In genomic region chr12:27571463-27571862, GRCh38 we compare ENCODE assay signal across 12 cellular contexts. TPM values are rescaled to one million over a fixed set of nuclear protein-coding genes. Genes with fewer than 3 reads are reported as not detected.
DNase-seq lines count a peak whose midpoint lies in the region; ATAC-seq and TF ChIP-seq lines count a peak whose summit lies in the region.
"Had no signal": no experiment of that assay in that cellular context is flagged by ENCODE, and none has a peak within 500 bp of the region (broad histone marks: within the 10 kb centered on the region; RNA-seq: fewer than 3 reads in every experiment).

No MANE protein-coding gene starts in this region.

- no peak for DNase-seq in activated naive CD8-positive, alpha-beta T cell treated with anti-CD3 and anti-CD28 coated beads, Interleukin-2, amount 50 U/mL, for 24 hours
- no peak for DNase-seq in activated naive CD8-positive, alpha-beta T cell treated with anti-CD3 and anti-CD28 coated beads for 36 hours
- peak; percentile 62 for DNase-seq in SW480 (ENCODE audit: low spot score)
- peak; percentile 93 to 95 for DNase-seq in foreskin fibroblast
- DNase-seq in stimulated activated naive CD8-positive, alpha-beta T cell treated with anti-CD3 and anti-CD28 coated beads, Interleukin-15, amount 100 ng/mL, for 72 hours, result peak in 1 of 2 donors; percentile 24
- DNase-seq in NCI-H345 treated with DMSO at 0.1 percent for 48 hours (lab: John Stamatoyannopoulos, UW; ENCODE audit: unreplicated experiment), result no peak
- no peak for DNase-seq in stimulated activated naive CD4-positive, alpha-beta T cell (lab: John Stamatoyannopoulos, UW)
- DNase-seq: adrenal gland; NCI-H2029 treated with DMSO at 0.1 percent for 48 hours; stimulated activated CD4-positive, alpha-beta T cell treated with anti-CD3 and anti-CD28 coated beads, Interleukin-1b, Interleukin-23, amount 100 ng/mL, for 48 hours; T-helper 9 cell had no signal

- no peak overlapping the region for H3K4me3 ChIP-seq in foreskin fibroblast (ENCODE audit: low read depth in 1 of 2, low read length in 2 of 2)
- H3K4me3 ChIP-seq: adrenal gland had no signal

- no peaks in the 10 kb centered on the region for H3K36me3 Mint-ChIP-seq in activated naive CD8-positive, alpha-beta T cell treated with anti-CD3 and anti-CD28 coated beads, Interleukin-2, amount 50 U/mL, for 24 hours (ENCODE audit: low read depth)
- no peaks in the 10 kb centered on the region for H3K36me3 Mint-ChIP-seq in activated naive CD8-positive, alpha-beta T cell treated with anti-CD3 and anti-CD28 coated beads for 36 hours

- TF ChIP-seq POLR2A in GM18505 (IDR thresholded peaks at IDR 0.05; ENCODE audit: borderline replicate concordance, extremely low read depth, insufficient read depth, insufficient read length), result no peak

- H3K27ac Mint-ChIP-seq in activated naive CD8-positive, alpha-beta T cell treated with anti-CD3 and anti-CD28 coated beads, Interleukin-2, amount 50 U/mL, for 24 hours, result no peak overlapping the region
- H3K27ac Mint-ChIP-seq in activated naive CD8-positive, alpha-beta T cell treated with anti-CD3 and anti-CD28 coated beads for 36 hours, result no peak overlapping the region
- no peak overlapping the region for H3K27ac Mint-ChIP-seq in stimulated activated naive CD8-positive, alpha-beta T cell treated with anti-CD3 and anti-CD28 coated beads, Interleukin-15, amount 100 ng/mL, for 72 hours

- H3K27me3 Mint-ChIP-seq in activated naive CD8-positive, alpha-beta T cell treated with anti-CD3 and anti-CD28 coated beads, Interleukin-2, amount 50 U/mL, for 24 hours, result no peaks in the 10 kb centered on the region
- no peaks in the 10 kb centered on the region for H3K27me3 Mint-ChIP-seq in activated naive CD8-positive, alpha-beta T cell treated with anti-CD3 and anti-CD28 coated beads for 36 hours
- peaks cover 3% of the 10 kb centered on the region for H3K27me3 Mint-ChIP-seq in stimulated activated naive CD8-positive, alpha-beta T cell treated with anti-CD3 and anti-CD28 coated beads, Interleukin-15, amount 100 ng/mL, for 72 hours

- H3K4me3 Mint-ChIP-seq in activated naive CD8-positive, alpha-beta T cell treated with anti-CD3 and anti-CD28 coated beads, Interleukin-2, amount 50 U/mL, for 24 hours, result no peak overlapping the region
- H3K4me3 Mint-ChIP-seq in activated naive CD8-positive, alpha-beta T cell treated with anti-CD3 and anti-CD28 coated beads for 36 hours, result no peak overlapping the region
- H3K4me3 Mint-ChIP-seq in stimulated activated naive CD8-positive, alpha-beta T cell treated with anti-CD3 and anti-CD28 coated beads, Interleukin-15, amount 100 ng/mL, for 72 hours, result no peak overlapping the region

- no peaks in the 10 kb centered on the region for H3K9me3 Mint-ChIP-seq in activated naive CD8-positive, alpha-beta T cell treated with anti-CD3 and anti-CD28 coated beads, Interleukin-2, amount 50 U/mL, for 24 hours
- H3K9me3 Mint-ChIP-seq in activated naive CD8-positive, alpha-beta T cell treated with anti-CD3 and anti-CD28 coated beads for 36 hours, result no peaks in the 10 kb centered on the region
- H3K9me3 Mint-ChIP-seq in stimulated activated naive CD8-positive, alpha-beta T cell treated with anti-CD3 and anti-CD28 coated beads, Interleukin-15, amount 100 ng/mL, for 72 hours, result no peaks in the 10 kb centered on the region

- TF ChIP-seq CTCF in foreskin fibroblast (IDR thresholded peaks at IDR 0.05; ENCODE audit: low read depth, low read length), result no peak

- H3K4me1 Mint-ChIP-seq in activated naive CD8-positive, alpha-beta T cell treated with anti-CD3 and anti-CD28 coated beads, Interleukin-2, amount 50 U/mL, for 24 hours, result peaks cover 23% of the 10 kb centered on the region
- H3K4me1 Mint-ChIP-seq in activated naive CD8-positive, alpha-beta T cell treated with anti-CD3 and anti-CD28 coated beads for 36 hours, result peaks cover 16% of the 10 kb centered on the region
- H3K4me1 Mint-ChIP-seq in stimulated activated naive CD8-positive, alpha-beta T cell treated with anti-CD3 and anti-CD28 coated beads, Interleukin-15, amount 100 ng/mL, for 72 hours, result peaks cover 9% of the 10 kb centered on the region

- ATAC-seq in activated naive CD8-positive, alpha-beta T cell treated with anti-CD3 and anti-CD28 coated beads, Interleukin-2, amount 50 U/mL, for 24 hours, result peak; percentile 46
- peak; percentile 97 for ATAC-seq in stimulated activated naive CD8-positive, alpha-beta T cell treated with anti-CD3 and anti-CD28 coated beads, Interleukin-15, amount 100 ng/mL, for 72 hours
- no peak for ATAC-seq in GM18505 (IDR thresholded peaks at IDR 0.05; ENCODE audit: unreplicated experiment)

RNA-seq across cellular contexts. Expression of gene PPFIBP1, which starts 47.5 kb away (rescaled TPM):
- total RNA-seq in activated naive CD8-positive, alpha-beta T cell treated with anti-CD3 and anti-CD28 coated beads for 36 hours, result 10 to 100 TPM; 22.2 to 22.5 TPM

Comparison
In these comparisons a context has a peak if more than half of its experiments do, and no peak if none do; other contexts are left out.
1. DNase-seq: peak in SW480 (single experiment) and foreskin fibroblast (2 of 2); none in activated naive CD8-positive, alpha-beta T cell treated with anti-CD3 and anti-CD28 coated beads, Interleukin-2, amount 50 U/mL, for 24 hours (single experiment), activated naive CD8-positive, alpha-beta T cell treated with anti-CD3 and anti-CD28 coated beads for 36 hours (single experiment), NCI-H345 treated with DMSO at 0.1 percent for 48 hours (single experiment) and stimulated activated naive CD4-positive, alpha-beta T cell (0 of 6).